ENCODE assay signal across 8 cellular contexts in genomic region chr15:82999905-83000671, GRCh38. TPM values are rescaled to one million over a fixed set of nuclear protein-coding genes. Genes with fewer than 3 reads are reported as not detected.
DNase-seq lines count a peak whose midpoint lies in the region; ATAC-seq and TF ChIP-seq lines count a peak whose summit lies in the region.

No MANE protein-coding gene starts in this region.

- H3K4me1 Mint-ChIP-seq in T-helper 2 cell treated with Interferon-gamma antibody and Interleukin-4, amounts not matched to agents 5 μg/mL and 100 μg/mL, for 36 hours (ENCODE audit: low read depth): peaks cover 7% of the 10 kb centered on the region
- peaks cover 6% of the 10 kb centered on the region for H3K4me1 Mint-ChIP-seq in memory B cell

- H4K20me1 ChIP-seq in MM.1S (ENCODE audit: insufficient read depth, low read length): no peaks in the 10 kb centered on the region

- no peaks in the 10 kb centered on the region for H3K79me2 ChIP-seq in MM.1S (ENCODE audit: low read length)

- H3K4me3 Mint-ChIP-seq in T-helper 2 cell treated with Interferon-gamma antibody and Interleukin-4, amounts not matched to agents 5 μg/mL and 100 μg/mL, for 36 hours: peak overlapping the region; percentile 62
- H3K4me3 Mint-ChIP-seq in memory B cell: peak overlapping the region; percentile 63

- H3K9ac ChIP-seq in MM.1S (ENCODE audit: low read length): peak overlapping the region; percentile 54; the same call in 1 of the 2 replicates

- ATAC-seq in GM21717 (IDR thresholded peaks at IDR 0.05; ENCODE audit: unreplicated experiment): peak; percentile 78
- peak; percentile 80 for ATAC-seq in memory B cell (ENCODE audit: low read depth)
- ATAC-seq in upper lobe of left lung (ENCODE audit: low FRiP score in 2 of 2): peak; percentile 68 to 80

- H2AFZ ChIP-seq in MM.1S (ENCODE audit: low read length): peak overlapping the region; percentile 72

- DNase-seq in NCI-H2227 (lab: John Stamatoyannopoulos, UW; ENCODE audit: unreplicated experiment) (peak; percentile 33), NCI-H2227 treated with DMSO at 0.1 percent for 48 hours (lab: John Stamatoyannopoulos, UW) (no peak), MM.1S (peak; percentile 79), dermis microvascular lymphatic vessel endothelial cell (ENCODE audit: low read depth in 2 of 2) (peak; percentile 60 to 66), memory B cell (ENCODE audit: low spot score in 2 of 2) (peak; percentile 27 to 36), upper lobe of left lung (no peak)
- peak; percentile 30 for DNase-seq in T-helper 2 cell treated with Interferon-gamma antibody and Interleukin-4, amounts not matched to agents 5 μg/mL and 100 μg/mL, for 36 hours (ENCODE audit: low spot score)

- H3F3A ChIP-seq in MM.1S (ENCODE audit: insufficient read depth, low read length): no peaks in the 10 kb centered on the region

- H3K9me3 Mint-ChIP-seq in T-helper 2 cell treated with Interferon-gamma antibody and Interleukin-4, amounts not matched to agents 5 μg/mL and 100 μg/mL, for 36 hours: no peaks in the 10 kb centered on the region
- no peaks in the 10 kb centered on the region for H3K9me3 Mint-ChIP-seq in memory B cell

- H3K36me3 Mint-ChIP-seq in T-helper 2 cell treated with Interferon-gamma antibody and Interleukin-4, amounts not matched to agents 5 μg/mL and 100 μg/mL, for 36 hours (ENCODE audit: low read depth): peaks cover 3% of the 10 kb centered on the region
- H3K36me3 Mint-ChIP-seq in memory B cell: no peaks in the 10 kb centered on the region

- no peaks in the 10 kb centered on the region for H3K9me3 ChIP-seq in MM.1S (replicated peaks; ENCODE audit: insufficient read depth, low read length)
- no peaks in the 10 kb centered on the region for H3K9me3 ChIP-seq in upper lobe of left lung

- TF ChIP-seq POLR2A in upper lobe of left lung (IDR thresholded peaks at IDR 0.05): no peak

- TF ChIP-seq CTCF in MM.1S (IDR thresholded peaks at IDR 0.05; ENCODE audit: low read length) (peak; percentile 69), upper lobe of left lung (IDR thresholded peaks at IDR 0.05) (peak in 3 of 6 experiments; percentile 41 to 54 (median 43))

- H3K27ac ChIP-seq in MM.1S (ENCODE audit: low read length) (no peak overlapping the region), upper lobe of left lung (no peak overlapping the region)

- H3K4me3 ChIP-seq in MM.1S (ENCODE audit: low read length) (peak overlapping the region; percentile 60), upper lobe of left lung (peak overlapping the region in 2 of 4 donors; percentile 33 to 35)

- H3K27me3 ChIP-seq in MM.1S (replicated peaks; ENCODE audit: insufficient read depth, low read length): no peaks in the 10 kb centered on the region
- H3K27me3 ChIP-seq in upper lobe of left lung: no peaks in the 10 kb centered on the region

- H3K27me3 Mint-ChIP-seq in T-helper 2 cell treated with Interferon-gamma antibody and Interleukin-4, amounts not matched to agents 5 μg/mL and 100 μg/mL, for 36 hours (ENCODE audit: low read depth): no peaks in the 10 kb centered on the region
- H3K27me3 Mint-ChIP-seq in memory B cell: no peaks in the 10 kb centered on the region

- TF ChIP-seq EP300 in upper lobe of left lung (IDR thresholded peaks at IDR 0.05): no peak

- H3K27ac Mint-ChIP-seq in T-helper 2 cell treated with Interferon-gamma antibody and Interleukin-4, amounts not matched to agents 5 μg/mL and 100 μg/mL, for 36 hours: peak overlapping the region; percentile 9
- peak overlapping the region; percentile 62 for H3K27ac Mint-ChIP-seq in memory B cell

- H3K36me3 ChIP-seq in MM.1S (replicated peaks; ENCODE audit: insufficient read depth, low read length) (no peaks in the 10 kb centered on the region), upper lobe of left lung (peaks cover under 1 to 16% (median 5%) of the 10 kb centered on the region in 4 donors)

- 20 to 37% methylated on average over 6 of the region's 6 CpGs for WGBS in upper lobe of left lung, 2 donors

- H3K4me1 ChIP-seq in MM.1S (ENCODE audit: low read length) (peaks cover 5% of the 10 kb centered on the region; the same call in 1 of the 2 replicates), upper lobe of left lung (peaks cover 0 to 9% (median 3%) of the 10 kb centered on the region in 4 donors)

- peak overlapping the region; percentile 96 for H3K4me2 ChIP-seq in MM.1S (ENCODE audit: low read depth, low read length)

- no peaks in the 10 kb centered on the region for H3K9me2 ChIP-seq in MM.1S (replicated peaks; ENCODE audit: insufficient read depth, low read length)

RNA-seq across cellular contexts. Expression of gene C15orf40, which starts 11.4 kb away (rescaled TPM):
- total RNA-seq in dermis microvascular lymphatic vessel endothelial cell (10.1 and 12.6 TPM in 2 replicates), upper lobe of left lung (10 to 100 TPM in 5 of 6 donors, 1 to 10 TPM in 1; 8.6 to 27.5 (median 16.8) TPM)

RNA-seq across cellular contexts. Expression of gene RAMAC, which starts 14.1 kb away (rescaled TPM):
- 22.6 and 24.1 TPM in 2 replicates for total RNA-seq in dermis microvascular lymphatic vessel endothelial cell
- 10 to 100 TPM in 4 of 6 donors, 1 to 10 TPM in 1, not detected in 1; 9.1 to 24.6 (median 17.6) TPM for total RNA-seq in upper lobe of left lung

RNA-seq across cellular contexts. Expression of gene HOMER2, which starts 47.6 kb away (rescaled TPM):
- under 0.01 TPM in 2 replicates for total RNA-seq in dermis microvascular lymphatic vessel endothelial cell
- 10 to 100 TPM; 11.3 to 76.5 (median 26.5) TPM for total RNA-seq in upper lobe of left lung

Comparison
In these comparisons a context has a peak if more than half of its experiments do, and no peak if none do; other contexts are left out.
1. DNase-seq: peak in NCI-H2227 (single experiment), MM.1S (single experiment), T-helper 2 cell treated with Interferon-gamma antibody and Interleukin-4, amounts not matched to agents 5 μg/mL and 100 μg/mL, for 36 hours (single experiment), dermis microvascular lymphatic vessel endothelial cell (2 of 2) and memory B cell (2 of 2); none in NCI-H2227 treated with DMSO at 0.1 percent for 48 hours (single experiment) and upper lobe of left lung (0 of 2).
2. RNA of gene HOMER2, which starts 47.6 kb away (total RNA-seq): 11.3 to 76.5 TPM in upper lobe of left lung; under 0.01 TPM in dermis microvascular lymphatic vessel endothelial cell; every median in the first group is over 10 times any median in the second.
3. Peak in every context shown above with its lines, with median percentiles within 50 percentile points of each other: ATAC-seq.